7 cellular contexts compared by ENCODE assay signal in the genomic region with DNA sequence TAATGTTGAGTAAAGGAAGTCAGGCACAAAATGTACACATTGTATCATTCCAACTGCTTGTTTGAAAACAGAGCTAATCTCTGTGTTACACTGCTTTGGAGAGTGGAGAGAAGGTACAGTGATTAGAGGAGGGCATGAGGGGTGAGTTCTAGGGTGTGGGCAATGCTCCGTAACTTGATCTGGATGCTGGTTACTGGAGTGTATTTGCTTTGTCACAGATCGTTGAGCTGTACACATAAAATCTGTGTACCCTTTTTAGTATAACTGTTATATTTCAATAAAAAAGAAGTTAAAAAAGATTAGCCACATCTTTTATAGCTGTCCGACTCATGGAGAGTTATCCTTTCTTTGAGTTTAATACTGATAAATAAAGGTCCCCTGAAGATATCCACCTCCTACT. TPM values are rescaled to one million over a fixed set of nuclear protein-coding genes. Genes with fewer than 3 reads are reported as not detected.
DNase-seq lines count a peak whose midpoint lies in the region; ATAC-seq and TF ChIP-seq lines count a peak whose summit lies in the region.
"Not testable (repeated sequence)": the region's sequence is repeated elsewhere in the genome, so short reads cannot be mapped to it uniquely, and the experiment has no call there.

No MANE protein-coding gene starts in this region.

- H3F3A ChIP-seq in neural progenitor cell (ENCODE audit: low read depth): not testable (repeated sequence)

- H3K27me3 ChIP-seq in neural progenitor cell: not testable (repeated sequence)

- not testable (repeated sequence) for H3K4me3 Mint-ChIP-seq in effector memory CD8-positive, alpha-beta T cell; neural progenitor cell

- not testable (repeated sequence) for H3K36me3 Mint-ChIP-seq in effector memory CD8-positive, alpha-beta T cell (ENCODE audit: insufficient read depth); neural progenitor cell

- CTCF ChIA-PET in HEK293 (lab: Yijun Ruan, JAX): interaction anchor here (0.5 to 5.0 kb wide), 8 partner anchors 13 to 319 kb away, joined by 3 to 44 read pairs (median 3); partner anchors contain the start of gene DCHS1

- H3K9ac ChIP-seq in neural progenitor cell: not testable (repeated sequence)

- not testable (repeated sequence) for H3K36me3 ChIP-seq in HEK293 (ENCODE audit: control insufficient read depth in 2 of 2, insufficient read depth in 1 of 2, low read length in 2 of 2); neural progenitor cell

- peak overlapping the region; percentile 10 to 20 for H3K27ac Mint-ChIP-seq in effector memory CD8-positive, alpha-beta T cell
- peak overlapping the region; percentile 74 for H3K27ac Mint-ChIP-seq in neural progenitor cell

- DNase-seq in COLO668 (lab: John Stamatoyannopoulos, UW; ENCODE audit: unreplicated experiment) (peak; percentile 16), NCI-H510A treated with DMSO at 0.1 percent for 48 hours (lab: John Stamatoyannopoulos, UW) (peak; percentile 2), NCI-H82 (lab: John Stamatoyannopoulos, UW) (peak; percentile 86)
- not testable (repeated sequence) for DNase-seq in effector memory CD8-positive, alpha-beta T cell; neural progenitor cell (ENCODE audit: low spot score)

- H3K4me1 Mint-ChIP-seq in effector memory CD8-positive, alpha-beta T cell (ENCODE audit: low read depth in 2 of 2): not testable (repeated sequence)
- peaks cover 31% of the 10 kb centered on the region for H3K4me1 Mint-ChIP-seq in neural progenitor cell

- H3K4me3 ChIP-seq in HEK293 (ENCODE audit: low read depth, low read length); neural progenitor cell: not testable (repeated sequence)

- H3K9me3 Mint-ChIP-seq in effector memory CD8-positive, alpha-beta T cell; neural progenitor cell: not testable (repeated sequence)

- POLR2A ChIA-PET in HEK293 (lab: Yijun Ruan, JAX): not testable (repeated sequence)

- not testable (repeated sequence) for H3K27me3 Mint-ChIP-seq in effector memory CD8-positive, alpha-beta T cell; neural progenitor cell (ENCODE audit: insufficient read depth, low read depth)

- not testable (repeated sequence) for H4K20me1 ChIP-seq in neural progenitor cell (ENCODE audit: low read depth)

- H3K27ac ChIP-seq in HEK293 (ENCODE audit: extremely low read depth, low read depth, low read length); neural progenitor cell: not testable (repeated sequence)
- peak overlapping the region; percentile 16 for H3K27ac ChIP-seq in VCaP

- not testable (repeated sequence) for H2AFZ ChIP-seq in neural progenitor cell (replicated peaks)

- not testable (repeated sequence) for H3K9me3 ChIP-seq in HEK293 (ENCODE audit: control insufficient read depth, insufficient read depth, low read depth, low read length); neural progenitor cell (ENCODE audit: low read depth)

- not testable (repeated sequence) for H3K4me2 ChIP-seq in neural progenitor cell

- not testable (repeated sequence) for ATAC-seq in effector memory CD8-positive, alpha-beta T cell (replicated peaks)

- not testable (repeated sequence) for H3K4me1 ChIP-seq in HEK293 (ENCODE audit: control insufficient read depth, insufficient read depth, low read length); neural progenitor cell

- not testable (repeated sequence) for TF ChIP-seq CTCF in HEK293 (tag by site-specific recombination; IDR thresholded peaks at IDR 0.05); VCaP (conservative IDR thresholded peaks at IDR 0.05); neural progenitor cell (IDR thresholded peaks at IDR 0.05)

- not testable (repeated sequence) for H3K79me2 ChIP-seq in neural progenitor cell (ENCODE audit: low read depth)

TF ChIP-seq in HEK293, 187 proteins besides CTCF, POLR2A, EP300 and RAD21:
- peak; percentile 57; the same call in 1 of the 2 replicates for TF ChIP-seq OVOL3 (tag by site-specific recombination; IDR thresholded peaks at IDR 0.05)
- TF ChIP-seq GFI1B (tag by site-specific recombination; IDR thresholded peaks at IDR 0.05): peak; percentile 92
- 0 out of 2 replicates have a peak, but pooled peaks have one; percentile 37 for TF ChIP-seq WT1 (tag by site-specific recombination; IDR thresholded peaks at IDR 0.05)
- TF ChIP-seq PRDM6 (tag by site-specific recombination; IDR thresholded peaks at IDR 0.05): peak; percentile 60; the same call in 1 of the 2 replicates

RNA-seq across cellular contexts. Expression of gene MRPL17, which starts 18.8 kb away (rescaled TPM):
- total RNA-seq in neural progenitor cell (ENCODE audit: low replicate concordance): 24.3 and 30.9 TPM in 2 replicates

RNA-seq across cellular contexts. Expression of gene DCHS1, which starts 46.3 kb away (rescaled TPM):
- 4.5 and 9.0 TPM in 2 replicates for total RNA-seq in neural progenitor cell (ENCODE audit: low replicate concordance)
